ENCODE assay signal across 16 cellular contexts in the genomic region with DNA sequence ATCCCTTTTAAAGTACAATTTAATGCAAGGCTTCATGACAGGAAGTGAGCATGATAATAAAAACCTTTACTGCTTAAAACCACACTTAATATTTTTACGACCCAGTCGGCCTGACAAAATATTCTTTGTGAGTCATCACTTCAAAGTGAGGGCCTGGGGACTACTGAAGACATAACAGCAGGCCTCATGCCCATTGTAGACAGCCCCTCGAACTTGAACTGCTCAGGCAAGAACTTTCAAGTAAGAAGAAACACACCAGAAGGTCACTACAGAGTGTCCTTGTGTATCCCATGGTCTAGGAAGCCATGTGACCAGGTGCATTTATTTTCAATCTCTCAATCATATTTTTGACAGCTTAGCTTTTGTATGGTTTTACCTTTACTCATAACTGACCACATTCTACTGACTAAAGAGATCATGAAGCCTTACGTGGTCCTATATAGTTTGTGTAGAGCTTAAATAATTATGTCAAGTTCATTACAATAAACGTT.
DNase-seq lines count a peak whose midpoint lies in the region; ATAC-seq, FAIRE-seq and TF ChIP-seq lines count a peak whose summit lies in the region.
"Had no signal": no experiment of that assay in that cellular context is flagged by ENCODE, and none has a peak within 500 bp of the region (broad histone marks: within the 10 kb centered on the region; RNA-seq: fewer than 3 reads in every experiment).

No MANE protein-coding gene starts in this region.

- H3K36me3 ChIP-seq in PC-3 (ENCODE audit: low read depth, low read length), result no peaks in the 10 kb centered on the region
- no peaks in the 10 kb centered on the region for H3K36me3 ChIP-seq in colonic mucosa
- H3K36me3 ChIP-seq: upper lobe of left lung had no signal

- peak; percentile 23 for FAIRE-seq in H54 (lab: Jason Lieb, UNC)
- FAIRE-seq: H1 had no signal

- H3K4me1 ChIP-seq in PC-3 (ENCODE audit: insufficient read depth, low read length) (peaks cover 17% of the 10 kb centered on the region), colonic mucosa (no peaks in the 10 kb centered on the region)
- H3K4me1 ChIP-seq: upper lobe of left lung had no signal

- no peak overlapping the region for H2AFZ ChIP-seq in PC-3 (ENCODE audit: low read length)

- H3F3A ChIP-seq in PC-3 (ENCODE audit: low read length, unreplicated experiment), result no peaks in the 10 kb centered on the region

- POLR2A ChIA-PET in PC-3 (lab: Charles Lee; ENCODE audit: unreplicated experiment), result no interaction called here

- DNase-seq in AG09309 (ENCODE audit: low read depth) (peak; percentile 16), H54 (ENCODE audit: insufficient read length, low spot score) (no peak), PC-3 (peak; percentile 95), fibroblast of villous mesenchyme (ENCODE audit: low read depth) (peak; percentile 94), cardiac septum (ENCODE audit: low spot score) (no peak), NCI-H187 treated with DMSO at 0.1 percent for 48 hours (lab: John Stamatoyannopoulos, UW) (no peak), colonic mucosa (no peak)
- DNase-seq in activated naive CD4-positive, alpha-beta T cell treated with Interleukin-2 at 50 U/mL for 16 hours, result no peak
- DNase-seq: activated gamma-delta T cell; caudate nucleus; MM.1S; naive thymus-derived CD4-positive, alpha-beta T cell; stimulated activated CD4-positive, alpha-beta T cell treated with anti-CD3 and anti-CD28 coated beads, Interleukin-4, amount 100 ng/mL, for 1 hour; upper lobe of left lung had no signal

- TF ChIP-seq POLR2A in H54 (IDR thresholded peaks at IDR 0.05; ENCODE audit: low read depth, low read length), result no peak

- intact Hi-C loops in PC-3 (cut with micrococcal nuclease) (loop anchor here (2.0 to 10.0 kb wide), 4 partner anchors 61 to 333 kb away; partner anchors contain the start of genes KLHL42 and MANSC4), cardiac septum (cut with DNase I) (no loop called here), colonic mucosa (cut with DNase I) (no loop called here)

- peak overlapping the region; percentile 30 for H3K4me2 ChIP-seq in PC-3 (ENCODE audit: low read length)

- CTCF ChIA-PET in PC-3 (lab: Charles Lee), result interaction anchor here (0.5 kb wide), 1 partner anchor 317 kb away, joined by 13 read pairs; the partner anchor contains the start of gene PPFIBP1

- H3K4me3 ChIP-seq in AG09309 (ENCODE audit: control insufficient read depth, low read depth, low read length) (no peak overlapping the region), PC-3 (ENCODE audit: low read length) (no peak overlapping the region), fibroblast of villous mesenchyme (ENCODE audit: low read depth, low read length) (no peak overlapping the region), colonic mucosa (no peak overlapping the region)
- H3K4me3 ChIP-seq: upper lobe of left lung had no signal

- BruUV-seq in PC-3 (replicated peaks; lab: Mats Ljungman, UMichigan), result no TSS peak

- TF ChIP-seq CTCF in AG09309 (IDR thresholded peaks at IDR 0.05; ENCODE audit: control insufficient read depth, insufficient read depth, low read depth, low read length, missing control alignments) (no peak), PC-3 (conservative IDR thresholded peaks at IDR 0.05; ENCODE audit: low read depth, low read length) (no peak), fibroblast of villous mesenchyme (IDR thresholded peaks at IDR 0.05; ENCODE audit: insufficient read depth, low read depth, low read length) (no peak), colonic mucosa (IDR thresholded peaks at IDR 0.05) (no peak)

- H3K9me2 ChIP-seq in PC-3 (replicated peaks; ENCODE audit: low read length), result no peaks in the 10 kb centered on the region

- no peak overlapping the region for H3K9ac ChIP-seq in PC-3 (ENCODE audit: low read length)
- no peak overlapping the region for H3K9ac ChIP-seq in colonic mucosa (ENCODE audit: low read depth in 2 of 2, low read length in 2 of 2)

- ATAC-seq in PC-3, result peak; percentile 85
- ATAC-seq: naive thymus-derived CD4-positive, alpha-beta T cell; stimulated activated effector memory CD8-positive, alpha-beta T cell treated with anti-CD3 and anti-CD28 coated beads, Interleukin-12 subunit alpha, Interleukin-12 subunit beta, amount 100 ng/mL, for 72 hours had no signal

- H4K20me1 ChIP-seq in PC-3 (ENCODE audit: low read length), result no peaks in the 10 kb centered on the region

- no peak overlapping the region for H3K27ac ChIP-seq in PC-3 (ENCODE audit: low read length)
- no peak overlapping the region for H3K27ac ChIP-seq in colonic mucosa
- H3K27ac ChIP-seq: upper lobe of left lung had no signal

- H3K79me2 ChIP-seq in PC-3 (ENCODE audit: low read length), result no peaks in the 10 kb centered on the region

- H3K9me3 ChIP-seq in PC-3 (ENCODE audit: low read length) (no peaks in the 10 kb centered on the region), colonic mucosa (no peaks in the 10 kb centered on the region)
- H3K9me3 ChIP-seq: upper lobe of left lung had no signal

- H3K27me3 ChIP-seq in PC-3 (ENCODE audit: low read length) (no peaks in the 10 kb centered on the region), colonic mucosa (no peaks in the 10 kb centered on the region)
- H3K27me3 ChIP-seq: upper lobe of left lung had no signal

Comparison
In these comparisons a context has a peak if more than half of its experiments do, and no peak if none do; other contexts are left out.
1. DNase-seq: peak in AG09309 (single experiment), PC-3 (single experiment) and fibroblast of villous mesenchyme (single experiment); none in H54 (single experiment), cardiac septum (single experiment), NCI-H187 treated with DMSO at 0.1 percent for 48 hours (single experiment), activated naive CD4-positive, alpha-beta T cell treated with Interleukin-2 at 50 U/mL for 16 hours (single experiment) and colonic mucosa (single experiment).